Comparison of ENCODE assay signal across 12 cellular contexts in genomic region chr15:48671381-48672022, GRCh38. TPM values are rescaled to one million over a fixed set of nuclear protein-coding genes. Genes with fewer than 3 reads are reported as not detected.
DNase-seq lines count a peak whose midpoint lies in the region; ATAC-seq and TF ChIP-seq lines count a peak whose summit lies in the region.
"Had no signal": no experiment of that assay in that cellular context is flagged by ENCODE, and none has a peak within 500 bp of the region (broad histone marks: within the 10 kb centered on the region; RNA-seq: fewer than 3 reads in every experiment).

No MANE protein-coding gene starts in this region.

- H2BK15ac ChIP-seq in mesendoderm (replicated peaks; ENCODE audit: low read depth): no peak overlapping the region

- no peaks in the 10 kb centered on the region for H3K79me1 ChIP-seq in mesendoderm (ENCODE audit: low read length)

- no peak overlapping the region for H3K56ac ChIP-seq in mesendoderm (ENCODE audit: low read length)

- H3K9ac ChIP-seq in mesendoderm (ENCODE audit: low read length): no peak overlapping the region

- H3K4me1 Mint-ChIP-seq in activated T-helper 1 cell treated with anti-CD3 and anti-CD28 coated beads, Interleukin-12 subunit alpha, Interleukin-12 subunit beta, Interleukin-2, Interleukin-4 antibody, amounts not matched to agents 30 ng/mL and 10 ng/mL and 1 ng/mL, durations not matched to agents 14 hours and 24 hours and 36 hours (ENCODE audit: low read depth): no peaks in the 10 kb centered on the region

- no peak overlapping the region for H3K4me3 Mint-ChIP-seq in activated T-helper 1 cell treated with anti-CD3 and anti-CD28 coated beads, Interleukin-12 subunit alpha, Interleukin-12 subunit beta, Interleukin-2, Interleukin-4 antibody, amounts not matched to agents 30 ng/mL and 10 ng/mL and 1 ng/mL, durations not matched to agents 14 hours and 24 hours and 36 hours

- no peak overlapping the region for H4K8ac ChIP-seq in mesendoderm (ENCODE audit: low read depth, low read length)

- no peak overlapping the region for H3K4me2 ChIP-seq in mesendoderm (ENCODE audit: low read length)

- peaks cover 2% of the 10 kb centered on the region for H3K27me3 Mint-ChIP-seq in activated T-helper 1 cell treated with anti-CD3 and anti-CD28 coated beads, Interleukin-12 subunit alpha, Interleukin-12 subunit beta, Interleukin-2, Interleukin-4 antibody, amounts not matched to agents 30 ng/mL and 10 ng/mL and 1 ng/mL, durations not matched to agents 14 hours and 24 hours and 36 hours (ENCODE audit: insufficient read depth)

- H2BK5ac ChIP-seq in mesendoderm (ENCODE audit: low read length): no peak overlapping the region

- H2BK120ac ChIP-seq in mesendoderm (ENCODE audit: low read depth, low read length): no peak overlapping the region

- intact Hi-C loops in Right ventricle myocardium inferior (cut with DNase I): no loop called here
- intact Hi-C loops in cardiac septum (cut with DNase I): no loop called here
- intact Hi-C loops in vagina (cut with DNase I): no loop called here
- intact Hi-C loops in activated T-helper 1 cell treated with anti-CD3 and anti-CD28 coated beads, Interleukin-12 subunit alpha, Interleukin-12 subunit beta, Interleukin-2, Interleukin-4 antibody, amounts not matched to agents 30 ng/mL and 10 ng/mL and 1 ng/mL, durations not matched to agents 14 hours and 24 hours and 36 hours (cut with micrococcal nuclease): no loop called here

- no peak for TF ChIP-seq CTCF in vagina (IDR thresholded peaks at IDR 0.05)

- H3K36me3 Mint-ChIP-seq in activated T-helper 1 cell treated with anti-CD3 and anti-CD28 coated beads, Interleukin-12 subunit alpha, Interleukin-12 subunit beta, Interleukin-2, Interleukin-4 antibody, amounts not matched to agents 30 ng/mL and 10 ng/mL and 1 ng/mL, durations not matched to agents 14 hours and 24 hours and 36 hours (ENCODE audit: low read depth): no peaks in the 10 kb centered on the region

- H3K4me3 ChIP-seq in mesendoderm (ENCODE audit: low read length) (no peak overlapping the region), vagina (no peak overlapping the region)

- H3K9me3 Mint-ChIP-seq in activated T-helper 1 cell treated with anti-CD3 and anti-CD28 coated beads, Interleukin-12 subunit alpha, Interleukin-12 subunit beta, Interleukin-2, Interleukin-4 antibody, amounts not matched to agents 30 ng/mL and 10 ng/mL and 1 ng/mL, durations not matched to agents 14 hours and 24 hours and 36 hours: no peaks in the 10 kb centered on the region

- no peaks in the 10 kb centered on the region for H3K79me2 ChIP-seq in mesendoderm (ENCODE audit: control insufficient read depth, insufficient read depth, low read length)

- no peak overlapping the region for H3K23ac ChIP-seq in mesendoderm (ENCODE audit: low read length)

- H3K36me3 ChIP-seq in mesendoderm (ENCODE audit: control insufficient read depth, insufficient read depth, low read length) (no peaks in the 10 kb centered on the region), vagina (no peaks in the 10 kb centered on the region)

- no peak for TF ChIP-seq POLR2A in vagina (IDR thresholded peaks at IDR 0.05)

- H3K18ac ChIP-seq in mesendoderm (ENCODE audit: low read length): no peak overlapping the region

- H4K5ac ChIP-seq in mesendoderm (ENCODE audit: low read length): no peak overlapping the region

- H3K4ac ChIP-seq in mesendoderm (ENCODE audit: low read depth, low read length): no peak overlapping the region

- H3K4me1 ChIP-seq in mesendoderm (ENCODE audit: control insufficient read depth, low read depth, low read length): no peaks in the 10 kb centered on the region
- no peaks in the 10 kb centered on the region for H3K4me1 ChIP-seq in vagina

- no CpG with 5 or more reads among the region's 5 CpGs for whole genome bisulfite sequencing in mesendoderm (ENCODE audit: extremely low coverage, insufficient coverage, low lambda C conversion rate)

- H3K27me3 ChIP-seq in mesendoderm (ENCODE audit: insufficient read depth, low read length, poor library complexity): no peaks in the 10 kb centered on the region
- no peaks in the 10 kb centered on the region for H3K27me3 ChIP-seq in vagina

- H3K27ac ChIP-seq in epithelial cell of prostate: peak overlapping the region; percentile 51
- no peak overlapping the region for H3K27ac ChIP-seq in mesendoderm (ENCODE audit: low read depth, low read length)
- peak overlapping the region; percentile 6 for H3K27ac ChIP-seq in vagina

- H3K9me3 ChIP-seq in vagina: no peaks in the 10 kb centered on the region

- ATAC-seq in Right ventricle myocardium inferior (peak; percentile 94), GM18520 (IDR thresholded peaks at IDR 0.05; ENCODE audit: unreplicated experiment) (no peak)

- DNase-seq in Right ventricle myocardium inferior (ENCODE audit: missing footprints) (peak; percentile 76), cardiac septum (ENCODE audit: low spot score) (no peak), epithelial cell of prostate (ENCODE audit: low read depth, low spot score) (no peak), mesendoderm (peak; percentile 19), vagina (ENCODE audit: extremely low spot score in 2 of 2) (no peak), activated gamma-delta T cell (lab: John Stamatoyannopoulos, UW) (no peak)
- DNase-seq in activated T-helper 1 cell treated with anti-CD3 and anti-CD28 coated beads, Interleukin-12 subunit alpha, Interleukin-12 subunit beta, Interleukin-2, Interleukin-4 antibody, amounts not matched to agents 30 ng/mL and 10 ng/mL and 1 ng/mL, durations not matched to agents 14 hours and 24 hours and 36 hours (ENCODE audit: low spot score): no peak
- DNase-seq: activated CD4-positive, CD25-positive, alpha-beta regulatory T cell; DND-41; MM.1S; NCI-H446 treated with DMSO at 0.1 percent for 48 hours had no signal

- no peak overlapping the region for H2AK5ac ChIP-seq in mesendoderm (ENCODE audit: low read length)

- no peak overlapping the region for H3K27ac Mint-ChIP-seq in activated T-helper 1 cell treated with anti-CD3 and anti-CD28 coated beads, Interleukin-12 subunit alpha, Interleukin-12 subunit beta, Interleukin-2, Interleukin-4 antibody, amounts not matched to agents 30 ng/mL and 10 ng/mL and 1 ng/mL, durations not matched to agents 14 hours and 24 hours and 36 hours

RNA-seq across cellular contexts. Expression of gene FBN1, which starts 26.0 kb away (rescaled TPM):
- 41.0 TPM for total RNA-seq in Right ventricle myocardium inferior
- 32.1 TPM for total RNA-seq in cardiac septum
- 1.1 TPM for polyA plus RNA-seq in mesendoderm (2013, experiment 1 of 2)
- 0.98 TPM for polyA plus RNA-seq in mesendoderm (2013, experiment 2 of 2)
- 102 TPM for total RNA-seq in vagina
- total RNA-seq in activated T-helper 1 cell treated with anti-CD3 and anti-CD28 coated beads, Interleukin-12 subunit alpha, Interleukin-12 subunit beta, Interleukin-2, Interleukin-4 antibody, amounts not matched to agents 30 ng/mL and 10 ng/mL and 1 ng/mL, durations not matched to agents 14 hours and 24 hours and 36 hours: 0.47 and 0.61 TPM in 2 replicates

Comparison
In these comparisons a context has a peak if more than half of its experiments do, and no peak if none do; other contexts are left out.
1. DNase-seq: peak in Right ventricle myocardium inferior (single experiment) and mesendoderm (single experiment); none in cardiac septum (single experiment), epithelial cell of prostate (single experiment), vagina (0 of 2), activated T-helper 1 cell treated with anti-CD3 and anti-CD28 coated beads, Interleukin-12 subunit alpha, Interleukin-12 subunit beta, Interleukin-2, Interleukin-4 antibody, amounts not matched to agents 30 ng/mL and 10 ng/mL and 1 ng/mL, durations not matched to agents 14 hours and 24 hours and 36 hours (single experiment) and activated gamma-delta T cell (single experiment).
2. RNA of gene FBN1, which starts 26.0 kb away (total RNA-seq): 102 TPM in vagina (single experiment), 41.0 TPM in Right ventricle myocardium inferior (single experiment) and 32.1 TPM in cardiac septum (single experiment); 0.47 to 0.61 TPM in activated T-helper 1 cell treated with anti-CD3 and anti-CD28 coated beads, Interleukin-12 subunit alpha, Interleukin-12 subunit beta, Interleukin-2, Interleukin-4 antibody, amounts not matched to agents 30 ng/mL and 10 ng/mL and 1 ng/mL, durations not matched to agents 14 hours and 24 hours and 36 hours; every median in the first group is over 10 times any median in the second.